Comparison of ENCODE assay signal across 24 cellular contexts in genomic region chr18:35818353-35818667, GRCh38.
"Had no signal": no experiment of that assay in that cellular context is flagged by ENCODE, and none has a peak within 500 bp of the region (broad histone marks: within the 10 kb centered on the region; RNA-seq: fewer than 3 reads in every experiment).

No MANE protein-coding gene starts in this region.

- H3K4me3 ChIP-seq: hepatocyte, lung, prostate gland, skin epidermis, spleen, testis, tibial artery had no signal

- H3K27ac ChIP-seq: hepatocyte, prostate gland, skin epidermis, spleen, testis, tibial artery had no signal

- H3K36me3 ChIP-seq: prostate gland, spleen, tibial artery had no signal

- ATAC-seq: effector memory CD8-positive, alpha-beta T cell; left lobe of liver; stimulated activated naive CD8-positive, alpha-beta T cell treated with anti-CD3 and anti-CD28 coated beads, Interleukin-15, Interleukin-2, amounts not matched to agents 100 U/mL and 50 U/mL, for 24 hours had no signal

- H3K4me3 Mint-ChIP-seq: effector memory CD8-positive, alpha-beta T cell; memory B cell; naive B cell; natural killer cell treated with Interleukin-12 subunit alpha and Interleukin-12 subunit beta and Interleukin-15 and Interleukin-18, amount 100 ng/mL, for 72 hours; neural crest cell; stimulated activated memory B cell treated with anti-CD40 and anti-IgM and Interleukin-4, amounts not matched to agents 10 μg/mL and 1 μg/mL and 100 μg/mL, for 72 hours; type B pancreatic cell had no signal

- H3K9me3 Mint-ChIP-seq: effector memory CD8-positive, alpha-beta T cell; memory B cell; stimulated activated memory B cell treated with anti-CD40 and anti-IgM and Interleukin-4, amounts not matched to agents 10 μg/mL and 1 μg/mL and 100 μg/mL, for 72 hours; type B pancreatic cell had no signal

- H3K27me3 ChIP-seq: hepatocyte, testis had no signal

- H3K4me1 ChIP-seq: prostate gland, spleen, testis, tibial artery had no signal

- H3K9me3 ChIP-seq: prostate gland, testis had no signal

- DNase-seq: cortex of kidney; effector memory CD8-positive, alpha-beta T cell; erythroblast; head of caudate nucleus; kidney; naive B cell; nucleus accumbens; right cardiac atrium; stimulated activated CD4-positive, alpha-beta T cell treated with anti-CD3 and anti-CD28 coated beads, Interleukin-4, amount 100 ng/mL, for 4 hours; stimulated activated naive CD8-positive, alpha-beta T cell treated with anti-CD3 and anti-CD28 coated beads, Interleukin-15, Interleukin-2, amounts not matched to agents 100 U/mL and 50 U/mL, for 24 hours; substantia nigra; testis; tibial artery had no signal

- H3K27me3 Mint-ChIP-seq: memory B cell, type B pancreatic cell had no signal

- H3K4me1 Mint-ChIP-seq: memory B cell; naive B cell; neural crest cell; stimulated activated memory B cell treated with anti-CD40 and anti-IgM and Interleukin-4, amounts not matched to agents 10 μg/mL and 1 μg/mL and 100 μg/mL, for 72 hours had no signal

- H3K36me3 Mint-ChIP-seq: memory B cell; naive B cell; natural killer cell treated with Interleukin-12 subunit alpha and Interleukin-12 subunit beta and Interleukin-15 and Interleukin-18, amount 100 ng/mL, for 72 hours; stimulated activated memory B cell treated with anti-CD40 and anti-IgM and Interleukin-4, amounts not matched to agents 10 μg/mL and 1 μg/mL and 100 μg/mL, for 72 hours; type B pancreatic cell had no signal

- H3K27ac Mint-ChIP-seq: effector memory CD8-positive, alpha-beta T cell; memory B cell; naive B cell; natural killer cell treated with Interleukin-12 subunit alpha and Interleukin-12 subunit beta and Interleukin-15 and Interleukin-18, amount 100 ng/mL, for 72 hours; stimulated activated memory B cell treated with anti-CD40 and anti-IgM and Interleukin-4, amounts not matched to agents 10 μg/mL and 1 μg/mL and 100 μg/mL, for 72 hours; type B pancreatic cell had no signal
